Comparison of ENCODE assay signal across 19 cellular contexts in the genomic region with DNA sequence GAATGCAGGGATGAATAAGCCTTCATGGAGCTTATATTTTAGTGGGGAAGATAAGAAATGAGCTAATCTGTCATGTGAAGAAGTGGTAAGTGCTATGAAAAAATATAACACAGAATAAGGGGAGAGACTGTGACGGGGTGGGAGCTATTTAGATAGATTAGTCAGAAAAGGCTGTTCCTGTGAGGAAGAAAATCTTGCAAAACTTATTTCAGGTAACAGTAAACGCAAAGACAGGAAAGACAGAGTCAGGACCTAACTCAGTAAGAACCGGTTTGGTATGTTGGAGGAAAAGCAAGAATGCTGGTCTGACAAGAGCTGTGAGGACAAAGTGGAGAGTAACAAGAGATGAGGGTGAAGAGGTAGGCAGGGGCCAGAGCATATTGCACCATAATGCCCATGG. TPM values are rescaled to one million over a fixed set of nuclear protein-coding genes. Genes with fewer than 3 reads are reported as not detected.
DNase-seq lines count a peak whose midpoint lies in the region; ATAC-seq, FAIRE-seq and TF ChIP-seq lines count a peak whose summit lies in the region.
"Had no signal": no experiment of that assay in that cellular context is flagged by ENCODE, and none has a peak within 500 bp of the region (broad histone marks: within the 10 kb centered on the region; RNA-seq: fewer than 3 reads in every experiment).

No MANE protein-coding gene starts in this region.

- peak overlapping the region in 1 of 2 donors; percentile 62 for H3K27ac ChIP-seq in right atrium auricular region
- H3K27ac ChIP-seq in endothelial cell of umbilical vein (ENCODE audit: insufficient read depth, low read depth, low read length), result no peak overlapping the region
- H3K27ac ChIP-seq in upper lobe of right lung, result no peak overlapping the region
- H3K27ac ChIP-seq in OCI-LY7 (ENCODE audit: low read depth, low read length, poor library complexity, severe bottlenecking), result no peak overlapping the region
- H3K27ac ChIP-seq: KMS-11, uterus had no signal

- no TSS peak for BruUV-seq in endothelial cell of umbilical vein (replicated peaks; lab: Mats Ljungman, UMichigan)
- no TSS peak for BruUV-seq in OCI-LY7 (replicated peaks; lab: Mats Ljungman, UMichigan)

- no peaks in the 10 kb centered on the region for H3K9me3 Mint-ChIP-seq in activated CD8-positive, alpha-beta T cell treated with anti-CD3 and anti-CD28 coated beads, Interleukin-2, amount 10 ng/mL, durations not matched to agents 7 days and 5 days (ENCODE audit: insufficient read depth)

- H3K36me3 ChIP-seq in right atrium auricular region (no peaks in the 10 kb centered on the region), endothelial cell of umbilical vein (ENCODE audit: control insufficient read depth in 2 of 2, extremely low read depth in 1 of 2, insufficient read depth in 2 of 2, low read length in 2 of 2) (peaks cover 0 to 3% of the 10 kb centered on the region in 2 experiments), upper lobe of right lung (no peaks in the 10 kb centered on the region), OCI-LY7 (ENCODE audit: insufficient read depth, low read length) (no peaks in the 10 kb centered on the region; the same call in 1 of the 2 replicates)
- H3K36me3 ChIP-seq: uterus had no signal

- TF ChIP-seq CTCF in right atrium auricular region (IDR thresholded peaks at IDR 0.05) (no peak), endothelial cell of umbilical vein (IDR thresholded peaks at IDR 0.05; ENCODE audit: extremely low read depth in 1 of 2, insufficient read depth in 1 of 2, low read depth in 1 of 2, low read length in 2 of 2) (no peak), upper lobe of right lung (IDR thresholded peaks at IDR 0.05) (no peak), OCI-LY7 (conservative IDR thresholded peaks at IDR 0.05; ENCODE audit: low read length) (no peak)

- FAIRE-seq in endothelial cell of umbilical vein (lab: Jason Lieb, UNC), result no peak

- H3K9me2 ChIP-seq in OCI-LY7 (ENCODE audit: insufficient read depth, low read length), result no peaks in the 10 kb centered on the region

- H2AFZ ChIP-seq in endothelial cell of umbilical vein (ENCODE audit: low read depth, low read length) (no peak overlapping the region), OCI-LY7 (ENCODE audit: low read length) (no peak overlapping the region)

- H3K27me3 Mint-ChIP-seq in activated CD8-positive, alpha-beta T cell treated with anti-CD3 and anti-CD28 coated beads, Interleukin-2, amount 10 ng/mL, durations not matched to agents 7 days and 5 days (ENCODE audit: low read depth), result no peaks in the 10 kb centered on the region

- H3K4me3 Mint-ChIP-seq in activated CD8-positive, alpha-beta T cell treated with anti-CD3 and anti-CD28 coated beads, Interleukin-2, amount 10 ng/mL, durations not matched to agents 7 days and 5 days, result no peak overlapping the region

- no peaks in the 10 kb centered on the region for H3K27me3 ChIP-seq in right atrium auricular region
- H3K27me3 ChIP-seq in endothelial cell of umbilical vein (ENCODE audit: control insufficient read depth in 2 of 2, insufficient read depth in 2 of 2, low read length in 2 of 2), result no peaks in the 10 kb centered on the region
- H3K27me3 ChIP-seq in upper lobe of right lung, result no peaks in the 10 kb centered on the region
- H3K27me3 ChIP-seq: uterus had no signal

- dilution Hi-C loops in endothelial cell of umbilical vein (cut with MboI; ENCODE audit: extremely low pct_ligation_motif_present, low sequenced_read_pairs), result no loop called here

- H3K4me3 ChIP-seq in right atrium auricular region (no peak overlapping the region), endothelial cell of umbilical vein (replicated peaks in 1 of 3; ENCODE audit: insufficient read depth in 1 of 3, low read depth in 1 of 3, low read length in 3 of 3) (no peak overlapping the region), upper lobe of right lung (no peak overlapping the region), OCI-LY7 (ENCODE audit: low read depth, low read length, poor library complexity, severe bottlenecking) (no peak overlapping the region)
- H3K4me3 ChIP-seq: uterus had no signal

- no peak overlapping the region for H3K27ac Mint-ChIP-seq in activated CD8-positive, alpha-beta T cell treated with anti-CD3 and anti-CD28 coated beads, Interleukin-2, amount 10 ng/mL, durations not matched to agents 7 days and 5 days

- ATAC-seq in Right ventricle myocardium inferior, result peak; percentile 76
- ATAC-seq in upper lobe of right lung, result peak; percentile 94
- no peak for ATAC-seq in activated CD8-positive, alpha-beta T cell treated with anti-CD3 and anti-CD28 coated beads, Interleukin-2, amount 10 ng/mL, durations not matched to agents 7 days and 5 days

- no peak for DNase-seq in Right ventricle myocardium inferior (ENCODE audit: missing footprints)
- no peak for DNase-seq in right atrium auricular region (ENCODE audit: low spot score)
- DNase-seq in endothelial cell of umbilical vein (ENCODE audit: low read depth, low spot score), result peak; percentile 24
- DNase-seq in kidney tubule cell (ENCODE audit: low spot score), result peak; percentile 29
- no peak for DNase-seq in upper lobe of right lung
- DNase-seq in OCI-LY7 (ENCODE audit: low spot score), result no peak
- DNase-seq in epidermal melanocyte (ENCODE audit: insufficient read length, low spot score), result no peak
- no peak for DNase-seq in activated CD8-positive, alpha-beta T cell treated with anti-CD3 and anti-CD28 coated beads, Interleukin-2, amount 10 ng/mL, durations not matched to agents 7 days and 5 days
- DNase-seq: activated CD4-positive, alpha-beta T cell treated with anti-CD3 and anti-CD28 coated beads for 1 hour; activated T-cell treated with anti-CD3 and anti-CD28 coated beads for 4 hours; amniotic stem cell; DMS79; NCI-H1930; NK-92 treated with Interleukin-12 subunit alpha and Interleukin-12 subunit beta, amount 100 ng/mL, for 24 hours; posterior cingulate gyrus; stimulated activated CD4-positive, alpha-beta T cell treated with anti-CD3 and anti-CD28 coated beads, Interleukin-1b, Interleukin-23, amount 100 ng/mL, for 48 hours; uterus had no signal

- H4K20me1 ChIP-seq in endothelial cell of umbilical vein (replicated peaks; ENCODE audit: control insufficient read depth, extremely low read depth, insufficient read depth, low read length) (peaks cover 13% of the 10 kb centered on the region), OCI-LY7 (ENCODE audit: insufficient read depth, low read length) (peaks cover 15% of the 10 kb centered on the region; the same call in 1 of the 2 replicates)

- intact Hi-C loops in Right ventricle myocardium inferior (cut with DNase I), result no loop called here
- intact Hi-C loops in endothelial cell of umbilical vein (cut with micrococcal nuclease), result no loop called here
- intact Hi-C loops in upper lobe of right lung (cut with DNase I), result no loop called here
- intact Hi-C loops in OCI-LY7 (cut with micrococcal nuclease; ENCODE audit: unreplicated experiment), result no loop called here

- H3K9me3 ChIP-seq in right atrium auricular region, result no peaks in the 10 kb centered on the region
- H3K9me3 ChIP-seq in endothelial cell of umbilical vein (replicated peaks; ENCODE audit: control insufficient read depth, insufficient read depth, low read length), result no peaks in the 10 kb centered on the region
- no peaks in the 10 kb centered on the region for H3K9me3 ChIP-seq in upper lobe of right lung
- H3K9me3 ChIP-seq in OCI-LY7 (ENCODE audit: low read length), result no peaks in the 10 kb centered on the region
- H3K9me3 ChIP-seq: uterus had no signal

- POLR2A ChIA-PET in endothelial cell of umbilical vein (lab: Charles Lee) (no interaction called here), OCI-LY7 (lab: Charles Lee) (interaction anchor here (0.7 to 1.7 kb wide), 5 partner anchors 11 to 186 kb away, joined by 3 to 6 read pairs (median 3); partner anchors contain the start of genes AMPD2 and GNAT2)
- POLR2A ChIA-PET in activated CD8-positive, alpha-beta T cell treated with anti-CD3 and anti-CD28 coated beads, Interleukin-2, amount 10 ng/mL, durations not matched to agents 7 days and 5 days (lab: Charles Lee), result interaction anchor here (1.4 kb wide), 1 partner anchor 22 kb away, joined by 4 read pairs; the partner anchor contains the start of gene GNAI3

- H3K36me3 Mint-ChIP-seq in activated CD8-positive, alpha-beta T cell treated with anti-CD3 and anti-CD28 coated beads, Interleukin-2, amount 10 ng/mL, durations not matched to agents 7 days and 5 days (ENCODE audit: low read depth), result peaks cover 3% of the 10 kb centered on the region

- H3K4me1 ChIP-seq in right atrium auricular region (peaks cover 0 to 69% of the 10 kb centered on the region in 2 donors), endothelial cell of umbilical vein (ENCODE audit: control insufficient read depth, extremely low read depth, insufficient read depth, low read length) (peaks cover 12% of the 10 kb centered on the region), upper lobe of right lung (peaks cover 59% of the 10 kb centered on the region), OCI-LY7 (ENCODE audit: insufficient read depth, low read length, poor library complexity, severe bottlenecking) (peaks cover 10% of the 10 kb centered on the region)
- H3K4me1 ChIP-seq: uterus had no signal

- TF ChIP-seq POLR2A in endothelial cell of umbilical vein (IDR thresholded peaks at IDR 0.05; ENCODE audit: low read depth, low read length), result no peak

- no peaks in the 10 kb centered on the region for H3K4me1 Mint-ChIP-seq in activated CD8-positive, alpha-beta T cell treated with anti-CD3 and anti-CD28 coated beads, Interleukin-2, amount 10 ng/mL, durations not matched to agents 7 days and 5 days (ENCODE audit: low read depth)

- no peak overlapping the region for H3K9ac ChIP-seq in endothelial cell of umbilical vein (replicated peaks; ENCODE audit: extremely low read depth, insufficient read depth, low read length)
- H3K9ac ChIP-seq: KMS-11 had no signal

- no peak overlapping the region for H3K4me2 ChIP-seq in endothelial cell of umbilical vein (ENCODE audit: insufficient read depth, low read length)
- no peak overlapping the region for H3K4me2 ChIP-seq in OCI-LY7 (ENCODE audit: low read length)
- H3K4me2 ChIP-seq: KMS-11 had no signal

- peaks cover 86% of the 10 kb centered on the region for H3K79me2 ChIP-seq in endothelial cell of umbilical vein (ENCODE audit: control insufficient read depth, insufficient read depth, low read length)
- H3K79me2 ChIP-seq in OCI-LY7 (ENCODE audit: insufficient read depth, low read depth, low read length), result peaks cover 41% of the 10 kb centered on the region; the same call in 1 of the 2 replicates

- H3K9me1 ChIP-seq in endothelial cell of umbilical vein (replicated peaks; ENCODE audit: control insufficient read depth, extremely low read depth, insufficient read depth, low read length), result no peaks in the 10 kb centered on the region

- CTCF ChIA-PET in endothelial cell of umbilical vein (lab: Charles Lee), result interaction anchor here (0.8 to 2.9 kb wide), 7 partner anchors 9 to 70 kb away, joined by 3 to 16 read pairs (median 4); no protein-coding TSS in a partner anchor
- CTCF ChIA-PET in OCI-LY7 (lab: Charles Lee; ENCODE audit: unreplicated experiment), result no interaction called here
- CTCF ChIA-PET in activated CD8-positive, alpha-beta T cell treated with anti-CD3 and anti-CD28 coated beads, Interleukin-2, amount 10 ng/mL, durations not matched to agents 7 days and 5 days (lab: Charles Lee), result interaction anchor here (0.9 to 2.7 kb wide), 4 partner anchors 11 to 71 kb away, joined by 3 to 15 read pairs (median 3); no protein-coding TSS in a partner anchor

RNA-seq across cellular contexts. Expression of gene GNAI3, which starts 22.0 kb away (rescaled TPM):
- total RNA-seq in Right ventricle myocardium inferior (2.3 TPM), right atrium auricular region (1 to 10 TPM; 2.6 to 2.8 TPM), endothelial cell of umbilical vein (12.9 and 14.0 TPM in 2 replicates), upper lobe of right lung (6.9 TPM), OCI-LY7 (2022) (5.4 and 6.1 TPM in 2 replicates)
- 3.7 and 5.0 TPM in 2 replicates for polyA plus RNA-seq in endothelial cell of umbilical vein
- 6.2 and 6.5 TPM in 2 replicates for polyA plus RNA-seq in endothelial cell of umbilical vein (2011; cell fraction: cytosol; rRNA removed)
- 5.3 and 6.5 TPM in 2 replicates for polyA plus RNA-seq in endothelial cell of umbilical vein (2011; cell fraction: nucleus; rRNA removed)
- polyA plus RNA-seq in endothelial cell of umbilical vein (2012), result 6.9 and 10.7 TPM in 2 replicates
- 11.1 and 11.8 TPM in 2 replicates for polyA minus RNA-seq in endothelial cell of umbilical vein
- polyA minus RNA-seq in endothelial cell of umbilical vein (2011; cell fraction: cytosol; rRNA and poly(A)+ RNA removed), result 5.3 TPM
- polyA minus RNA-seq in endothelial cell of umbilical vein (2011; cell fraction: nucleus; rRNA and poly(A)+ RNA removed), result 12.6 and 15.0 TPM in 2 replicates
- total RNA-seq in OCI-LY7 (2014; rRNA removed; shearing (Covaris generic)), result 3.8 and 4.1 TPM in 2 replicates
- total RNA-seq in activated CD8-positive, alpha-beta T cell treated with anti-CD3 and anti-CD28 coated beads, Interleukin-2, amount 10 ng/mL, durations not matched to agents 7 days and 5 days, result 10 to 100 TPM in 1 of 2 experiments, 1 to 10 TPM in 1; 9.6 to 10.2 TPM

RNA-seq across cellular contexts. Expression of gene GPR61, which starts 30.7 kb away (rescaled TPM):
- total RNA-seq in Right ventricle myocardium inferior (not detected), right atrium auricular region (under 1 TPM; 0.11 to 0.16 TPM), endothelial cell of umbilical vein (not detected in 2 replicates), upper lobe of right lung (not detected), OCI-LY7 (2022) (not detected in 2 replicates)
- not detected in 2 replicates for polyA plus RNA-seq in endothelial cell of umbilical vein
- not detected in 2 replicates for polyA plus RNA-seq in endothelial cell of umbilical vein (2011; cell fraction: cytosol; rRNA removed)
- polyA plus RNA-seq in endothelial cell of umbilical vein (2011; cell fraction: nucleus; rRNA removed), result not detected in 2 replicates
- polyA plus RNA-seq in endothelial cell of umbilical vein (2012), result not detected in 2 replicates
- polyA minus RNA-seq in endothelial cell of umbilical vein, result not detected in 2 replicates
- not detected for polyA minus RNA-seq in endothelial cell of umbilical vein (2011; cell fraction: cytosol; rRNA and poly(A)+ RNA removed)
- 0.63 TPM in 1 of 2 replicates, not detected in the other for polyA minus RNA-seq in endothelial cell of umbilical vein (2011; cell fraction: nucleus; rRNA and poly(A)+ RNA removed)
- not detected in 2 replicates for total RNA-seq in OCI-LY7 (2014; rRNA removed; shearing (Covaris generic))
- not detected for total RNA-seq in activated CD8-positive, alpha-beta T cell treated with anti-CD3 and anti-CD28 coated beads, Interleukin-2, amount 10 ng/mL, durations not matched to agents 7 days and 5 days

RNA-seq across cellular contexts. Expression of gene GNAT2, which starts 49.0 kb away (rescaled TPM):
- total RNA-seq in Right ventricle myocardium inferior, result not detected
- total RNA-seq in right atrium auricular region, result under 1 TPM in 1 of 2 donors, not detected in 1; 0.59 TPM
- total RNA-seq in endothelial cell of umbilical vein, result 0.30 TPM in 1 of 2 replicates, not detected in the other
- polyA plus RNA-seq in endothelial cell of umbilical vein, result 0.08 TPM in 1 of 2 replicates, not detected in the other
- 0.10 and 0.17 TPM in 2 replicates for polyA plus RNA-seq in endothelial cell of umbilical vein (2011; cell fraction: cytosol; rRNA removed)
- not detected in 2 replicates for polyA plus RNA-seq in endothelial cell of umbilical vein (2011; cell fraction: nucleus; rRNA removed)
- 0.52 TPM in 1 of 2 replicates, not detected in the other for polyA plus RNA-seq in endothelial cell of umbilical vein (2012)
- polyA minus RNA-seq in endothelial cell of umbilical vein, result not detected in 2 replicates
- not detected for polyA minus RNA-seq in endothelial cell of umbilical vein (2011; cell fraction: cytosol; rRNA and poly(A)+ RNA removed)
- polyA minus RNA-seq in endothelial cell of umbilical vein (2011; cell fraction: nucleus; rRNA and poly(A)+ RNA removed), result not detected in 2 replicates
- not detected for total RNA-seq in upper lobe of right lung
- total RNA-seq in OCI-LY7 (2014; rRNA removed; shearing (Covaris generic)), result not detected in 2 replicates
- total RNA-seq in OCI-LY7 (2022), result 1.3 and 2.0 TPM in 2 replicates
- total RNA-seq in activated CD8-positive, alpha-beta T cell treated with anti-CD3 and anti-CD28 coated beads, Interleukin-2, amount 10 ng/mL, durations not matched to agents 7 days and 5 days, result not detected
- total RNA-seq: mononuclear cell, uterus had no signal

RNA-seq across cellular contexts. Expression of gene AMPD2, which starts 49.2 kb away (rescaled TPM):
- total RNA-seq in Right ventricle myocardium inferior (11.9 TPM), right atrium auricular region (10 to 100 TPM; 16.1 to 17.9 TPM), endothelial cell of umbilical vein (69.4 and 82.7 TPM in 2 replicates), upper lobe of right lung (56.9 TPM), OCI-LY7 (2022) (56.8 and 66.2 TPM in 2 replicates)
- 66.5 and 69.4 TPM in 2 replicates for polyA plus RNA-seq in endothelial cell of umbilical vein
- 25.9 and 30.3 TPM in 2 replicates for polyA plus RNA-seq in endothelial cell of umbilical vein (2011; cell fraction: cytosol; rRNA removed)
- 341 and 447 TPM in 2 replicates for polyA plus RNA-seq in endothelial cell of umbilical vein (2011; cell fraction: nucleus; rRNA removed)
- polyA plus RNA-seq in endothelial cell of umbilical vein (2012), result 47.7 and 60.7 TPM in 2 replicates
- 68.1 and 84.4 TPM in 2 replicates for polyA minus RNA-seq in endothelial cell of umbilical vein
- polyA minus RNA-seq in endothelial cell of umbilical vein (2011; cell fraction: cytosol; rRNA and poly(A)+ RNA removed), result 20.8 TPM
- 104 and 120 TPM in 2 replicates for polyA minus RNA-seq in endothelial cell of umbilical vein (2011; cell fraction: nucleus; rRNA and poly(A)+ RNA removed)
- 51.8 and 62.7 TPM in 2 replicates for total RNA-seq in OCI-LY7 (2014; rRNA removed; shearing (Covaris generic))
- 100 to 1,000 TPM; 123 to 133 TPM for total RNA-seq in activated CD8-positive, alpha-beta T cell treated with anti-CD3 and anti-CD28 coated beads, Interleukin-2, amount 10 ng/mL, durations not matched to agents 7 days and 5 days

Comparison
In these comparisons a context has a peak if more than half of its experiments do, and no peak if none do; other contexts are left out.
1. DNase-seq: peak in endothelial cell of umbilical vein (single experiment) and kidney tubule cell (single experiment); none in Right ventricle myocardium inferior (single experiment), right atrium auricular region (single experiment), upper lobe of right lung (single experiment), OCI-LY7 (single experiment), epidermal melanocyte (single experiment) and activated CD8-positive, alpha-beta T cell treated with anti-CD3 and anti-CD28 coated beads, Interleukin-2, amount 10 ng/mL, durations not matched to agents 7 days and 5 days (single experiment).